In the genomic region with DNA sequence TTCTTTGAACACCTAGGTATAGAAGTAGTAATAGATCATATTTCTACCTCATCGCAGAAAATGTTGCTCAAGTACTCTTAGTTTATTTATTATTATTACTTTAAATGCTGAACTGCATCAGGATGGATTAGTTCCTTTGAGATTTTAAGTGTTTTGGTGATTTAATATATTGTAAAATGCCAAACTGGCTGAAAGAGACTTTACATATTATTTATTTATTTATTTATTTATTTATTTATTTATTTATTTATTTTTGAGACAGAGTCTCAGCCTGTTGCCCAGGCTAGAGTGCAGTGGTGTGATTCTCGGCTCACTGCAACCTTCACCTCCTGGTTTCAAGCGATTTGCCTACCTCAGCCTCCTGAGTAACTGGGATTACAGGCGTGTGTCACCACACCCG, we compare ENCODE assay signal across 28 cellular contexts.
"Had no signal": no experiment of that assay in that cellular context is flagged by ENCODE, and none has a peak within 500 bp of the region (broad histone marks: within the 10 kb centered on the region; RNA-seq: fewer than 3 reads in every experiment).

No MANE protein-coding gene starts in this region.

- H3K36me3 ChIP-seq: suprapubic skin, thoracic aorta, thyroid gland, upper lobe of right lung, uterus, vagina had no signal

- H3K9me3 ChIP-seq: stomach, suprapubic skin, testis, thoracic aorta, thyroid gland, tibial artery, tibial nerve, transverse colon, upper lobe of left lung, upper lobe of right lung, uterus, vagina had no signal

- H3K27ac ChIP-seq: stomach, suprapubic skin, testis, thoracic aorta, thyroid gland, tibial artery, tibial nerve, transverse colon, upper lobe of left lung, upper lobe of right lung, uterus, vagina had no signal

- DNase-seq: stimulated activated CD4-positive, alpha-beta T cell treated with anti-CD3 and anti-CD28 coated beads, Interleukin-2, amount 100 ng/mL, for 48 hours; stimulated activated CD4-positive, alpha-beta T cell treated with anti-CD3 and anti-CD28 coated beads, Interleukin-4, amount 100 ng/mL, for 1 hour; stimulated activated CD4-positive, alpha-beta T cell treated with anti-CD3 and anti-CD28 coated beads, Interleukin-4, amount 100 ng/mL, for 24 hours; stimulated activated CD4-positive, alpha-beta T cell treated with anti-CD3 and anti-CD28 coated beads, Interleukin-4, amount 100 ng/mL, for 4 hours; stimulated activated CD8-positive, alpha-beta memory T cell treated with anti-CD3 and anti-CD28 coated beads, Interleukin-4, amount 100 ng/mL, for 48 hours; stimulated activated naive B cell treated with anti-CD40 and anti-IgM and Interleukin-4, amounts not matched to agents 10 μg/mL and 1 μg/mL and 100 μg/mL, for 72 hours; stimulated activated naive CD4-positive, alpha-beta T cell; stimulated activated naive CD4-positive, alpha-beta T cell treated with Interleukin-2 at 50 U/mL for 16 hours; stimulated activated naive CD8-positive, alpha-beta T cell treated with anti-CD3 and anti-CD28 coated beads, Interleukin-15, amount 100 ng/mL, for 72 hours; stimulated activated naive CD8-positive, alpha-beta T cell treated with anti-CD3 and anti-CD28 coated beads, Interleukin-15, Interleukin-2, amounts not matched to agents 100 U/mL and 50 U/mL, for 24 hours; stomach; substantia nigra; testis; thyroid gland; tibial artery; transverse colon; upper lobe of left lung; upper lobe of right lung; uterus had no signal

- H3K27me3 Mint-ChIP-seq: stimulated activated memory B cell treated with anti-CD40 and anti-IgM and Interleukin-4, amounts not matched to agents 10 μg/mL and 1 μg/mL and 100 μg/mL, for 72 hours; stimulated activated naive B cell treated with anti-CD40 and anti-IgM and Interleukin-4, amounts not matched to agents 10 μg/mL and 1 μg/mL and 100 μg/mL, for 72 hours; stimulated activated naive CD8-positive, alpha-beta T cell treated with anti-CD3 and anti-CD28 coated beads, Interleukin-15, amount 100 ng/mL, for 72 hours; stimulated activated naive CD8-positive, alpha-beta T cell treated with anti-CD3 and anti-CD28 coated beads, Interleukin-15, Interleukin-2, amounts not matched to agents 100 ng/mL and 50 ng/mL, for 24 hours; type B pancreatic cell had no signal

- H3K27me3 ChIP-seq: stomach, suprapubic skin, testis, thyroid gland, tibial artery, tibial nerve, transverse colon, upper lobe of left lung, upper lobe of right lung, uterus, vagina had no signal

- H3K9me3 Mint-ChIP-seq: stimulated activated effector memory CD8-positive, alpha-beta T cell treated with anti-CD3 and anti-CD28 coated beads, Interleukin-12 subunit alpha, Interleukin-12 subunit beta, amount 100 ng/mL, for 72 hours; stimulated activated memory B cell treated with anti-CD40 and anti-IgM and Interleukin-4, amounts not matched to agents 10 μg/mL and 1 μg/mL and 100 μg/mL, for 72 hours; stimulated activated naive B cell treated with anti-CD40 and anti-IgM and Interleukin-4, amounts not matched to agents 10 μg/mL and 1 μg/mL and 100 μg/mL, for 72 hours; stimulated activated naive CD8-positive, alpha-beta T cell treated with anti-CD3 and anti-CD28 coated beads, Interleukin-15, amount 100 ng/mL, for 72 hours; stimulated activated naive CD8-positive, alpha-beta T cell treated with anti-CD3 and anti-CD28 coated beads, Interleukin-15, Interleukin-2, amounts not matched to agents 100 ng/mL and 50 ng/mL, for 24 hours; type B pancreatic cell had no signal

- H3K4me3 ChIP-seq: stomach, suprapubic skin, testis, thoracic aorta, thyroid gland, tibial artery, tibial nerve, transverse colon, upper lobe of left lung, upper lobe of right lung, uterus, vagina had no signal

- ATAC-seq: stimulated activated effector memory CD8-positive, alpha-beta T cell treated with anti-CD3 and anti-CD28 coated beads, Interleukin-12 subunit alpha, Interleukin-12 subunit beta, amount 100 ng/mL, for 72 hours; stimulated activated memory B cell treated with anti-CD40 and anti-IgM and Interleukin-4, amounts not matched to agents 10 μg/mL and 1 μg/mL and 100 μg/mL, for 72 hours; stimulated activated naive B cell treated with anti-CD40 and anti-IgM and Interleukin-4, amounts not matched to agents 10 μg/mL and 1 μg/mL and 100 μg/mL, for 72 hours; stimulated activated naive CD8-positive, alpha-beta T cell treated with anti-CD3 and anti-CD28 coated beads, Interleukin-15, amount 100 ng/mL, for 72 hours; stimulated activated naive CD8-positive, alpha-beta T cell treated with anti-CD3 and anti-CD28 coated beads, Interleukin-15, Interleukin-2, amounts not matched to agents 100 U/mL and 50 U/mL, for 24 hours; upper lobe of right lung had no signal

- H3K27ac Mint-ChIP-seq: stimulated activated effector memory CD8-positive, alpha-beta T cell treated with anti-CD3 and anti-CD28 coated beads, Interleukin-12 subunit alpha, Interleukin-12 subunit beta, amount 100 ng/mL, for 72 hours; stimulated activated memory B cell treated with anti-CD40 and anti-IgM and Interleukin-4, amounts not matched to agents 10 μg/mL and 1 μg/mL and 100 μg/mL, for 72 hours; stimulated activated naive B cell treated with anti-CD40 and anti-IgM and Interleukin-4, amounts not matched to agents 10 μg/mL and 1 μg/mL and 100 μg/mL, for 72 hours; stimulated activated naive CD8-positive, alpha-beta T cell treated with anti-CD3 and anti-CD28 coated beads, Interleukin-15, Interleukin-2, amounts not matched to agents 100 ng/mL and 50 ng/mL, for 24 hours; type B pancreatic cell had no signal

- FAIRE-seq: urothelium cell line had no signal

- H3K4me3 Mint-ChIP-seq: stimulated activated effector memory CD8-positive, alpha-beta T cell treated with anti-CD3 and anti-CD28 coated beads, Interleukin-12 subunit alpha, Interleukin-12 subunit beta, amount 100 ng/mL, for 72 hours; stimulated activated memory B cell treated with anti-CD40 and anti-IgM and Interleukin-4, amounts not matched to agents 10 μg/mL and 1 μg/mL and 100 μg/mL, for 72 hours; stimulated activated naive B cell treated with anti-CD40 and anti-IgM and Interleukin-4, amounts not matched to agents 10 μg/mL and 1 μg/mL and 100 μg/mL, for 72 hours; stimulated activated naive CD8-positive, alpha-beta T cell treated with anti-CD3 and anti-CD28 coated beads, Interleukin-15, amount 100 ng/mL, for 72 hours; stimulated activated naive CD8-positive, alpha-beta T cell treated with anti-CD3 and anti-CD28 coated beads, Interleukin-15, Interleukin-2, amounts not matched to agents 100 ng/mL and 50 ng/mL, for 24 hours; type B pancreatic cell had no signal

- H3K4me1 Mint-ChIP-seq: stimulated activated memory B cell treated with anti-CD40 and anti-IgM and Interleukin-4, amounts not matched to agents 10 μg/mL and 1 μg/mL and 100 μg/mL, for 72 hours; stimulated activated naive B cell treated with anti-CD40 and anti-IgM and Interleukin-4, amounts not matched to agents 10 μg/mL and 1 μg/mL and 100 μg/mL, for 72 hours; stimulated activated naive CD8-positive, alpha-beta T cell treated with anti-CD3 and anti-CD28 coated beads, Interleukin-15, amount 100 ng/mL, for 72 hours had no signal

- H3K4me1 ChIP-seq: stomach, suprapubic skin, testis, thyroid gland, tibial artery, tibial nerve, transverse colon, upper lobe of left lung, upper lobe of right lung, uterus, vagina had no signal
